ENCODE assay signal across 20 cellular contexts in the genomic region with DNA sequence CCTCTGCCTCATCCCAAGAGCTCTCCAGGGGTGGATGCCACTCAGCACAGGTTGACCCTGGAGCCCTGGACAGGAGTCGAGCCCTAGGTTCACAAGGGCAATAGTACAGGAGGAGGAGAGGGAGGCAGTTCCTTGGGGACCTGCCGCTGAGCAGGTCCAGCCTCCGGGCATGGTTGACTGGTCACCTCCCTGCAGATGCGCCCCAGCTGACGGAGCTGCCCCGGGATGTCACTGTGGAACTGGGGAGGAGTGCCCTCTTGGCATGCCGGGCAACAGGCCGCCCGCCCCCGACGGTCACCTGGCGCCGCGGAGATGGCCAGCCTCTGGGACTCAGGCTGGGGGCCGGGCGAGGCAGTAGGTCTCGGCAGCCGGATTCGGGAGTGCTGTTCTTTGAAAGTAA. TPM values are rescaled to one million over a fixed set of nuclear protein-coding genes. Genes with fewer than 3 reads are reported as not detected.
"Had no signal": no experiment of that assay in that cellular context is flagged by ENCODE, and none has a peak within 500 bp of the region (broad histone marks: within the 10 kb centered on the region; RNA-seq: fewer than 3 reads in every experiment).

No MANE protein-coding gene starts in this region.

- H3K4me3 ChIP-seq: body of pancreas, colonic mucosa, pancreas, skin epidermis had no signal

- DNase-seq: activated CD4-positive, alpha-beta T cell treated with anti-CD3 and anti-CD28 coated beads, Interleukin-2, amount 50 U/mL, for 1 hour; activated CD8-positive, alpha-beta memory T cell treated with anti-CD3 and anti-CD28 coated beads for 24 hours; activated naive CD8-positive, alpha-beta T cell treated with anti-CD3 and anti-CD28 coated beads for 36 hours; amygdala; body of pancreas; central memory CD4-positive, alpha-beta T cell; colonic mucosa; foreskin fibroblast; head of caudate nucleus; kidney glomerular epithelial cell; mammary epithelial cell; naive B cell; pancreas; stimulated activated CD4-positive, alpha-beta T cell treated with anti-CD3 and anti-CD28 coated beads, Interleukin-15, amount 100 ng/mL, for 24 hours; stimulated activated CD4-positive, alpha-beta T cell treated with anti-CD3 and anti-CD28 coated beads, Interleukin-4, amount 100 ng/mL, for 1 hour; stimulated activated naive CD4-positive, alpha-beta T cell; T-helper 9 cell had no signal

- H3K9me3 ChIP-seq: body of pancreas, colonic mucosa, pancreas had no signal

- H3K27ac ChIP-seq: body of pancreas, colonic mucosa, pancreas had no signal

- H3K4me3 Mint-ChIP-seq: activated naive CD8-positive, alpha-beta T cell treated with anti-CD3 and anti-CD28 coated beads for 36 hours; activated T-helper 1 cell treated with anti-CD3 and anti-CD28 coated beads, Interleukin-12 subunit alpha, Interleukin-12 subunit beta, Interleukin-2, Interleukin-4 antibody, amounts not matched to agents 30 ng/mL and 10 ng/mL and 1 ng/mL, durations not matched to agents 14 hours and 24 hours and 36 hours; naive B cell had no signal

- H3K4me1 Mint-ChIP-seq: naive B cell had no signal

- H3K36me3 Mint-ChIP-seq: activated naive CD8-positive, alpha-beta T cell treated with anti-CD3 and anti-CD28 coated beads for 36 hours had no signal

- H3K4me1 ChIP-seq: body of pancreas, colonic mucosa, pancreas had no signal

- H3K27ac Mint-ChIP-seq: activated naive CD8-positive, alpha-beta T cell treated with anti-CD3 and anti-CD28 coated beads for 36 hours; activated T-helper 1 cell treated with anti-CD3 and anti-CD28 coated beads, Interleukin-12 subunit alpha, Interleukin-12 subunit beta, Interleukin-2, Interleukin-4 antibody, amounts not matched to agents 30 ng/mL and 10 ng/mL and 1 ng/mL, durations not matched to agents 14 hours and 24 hours and 36 hours; naive B cell had no signal

- H3K36me3 ChIP-seq: colonic mucosa, pancreas had no signal

- H3K9me3 Mint-ChIP-seq: activated naive CD8-positive, alpha-beta T cell treated with anti-CD3 and anti-CD28 coated beads for 36 hours; activated T-helper 1 cell treated with anti-CD3 and anti-CD28 coated beads, Interleukin-12 subunit alpha, Interleukin-12 subunit beta, Interleukin-2, Interleukin-4 antibody, amounts not matched to agents 30 ng/mL and 10 ng/mL and 1 ng/mL, durations not matched to agents 14 hours and 24 hours and 36 hours had no signal

- ATAC-seq: activated CD4-positive, CD25-positive, alpha-beta regulatory T cell treated with anti-CD3 and anti-CD28 coated beads, Interleukin-2, amount 50 U/mL, for 24 hours; body of pancreas; pancreas had no signal

- H3K27me3 ChIP-seq: colonic mucosa, pancreas had no signal

RNA-seq across cellular contexts. Expression of a gene that starts 53.7 kb away (rescaled TPM):
- total RNA-seq: activated naive CD8-positive, alpha-beta T cell treated with anti-CD3 and anti-CD28 coated beads for 36 hours; activated T-helper 1 cell treated with anti-CD3 and anti-CD28 coated beads, Interleukin-12 subunit alpha, Interleukin-12 subunit beta, Interleukin-2, Interleukin-4 antibody, amounts not matched to agents 30 ng/mL and 10 ng/mL and 1 ng/mL, durations not matched to agents 14 hours and 24 hours and 36 hours had no signal
